Comparison of ENCODE assay signal across 8 cellular contexts in genomic region chr6:30130887-30131862, GRCh38. TPM values are rescaled to one million over a fixed set of nuclear protein-coding genes. Genes with fewer than 3 reads are reported as not detected.
DNase-seq lines count a peak whose midpoint lies in the region; ATAC-seq and TF ChIP-seq lines count a peak whose summit lies in the region.

No MANE protein-coding gene starts in this region.

- H3K14ac ChIP-seq in mesenchymal stem cell (ENCODE audit: low read length in 2 of 2), result no peak overlapping the region

- peak; percentile 99 for TF ChIP-seq CTCF in GM10248 (IDR thresholded peaks at IDR 0.05; ENCODE audit: control extremely low read depth, extremely low read depth, low read depth, missing control alignments)

- H3K18ac ChIP-seq in mesenchymal stem cell (ENCODE audit: low read depth in 1 of 2, low read length in 2 of 2), result no peak overlapping the region

- CTCF ChIA-PET in GM10248 (lab: Yijun Ruan, JAX), result interaction anchor here (0.7 to 10.1 kb wide), 52 partner anchors 9 to 478 kb away, joined by 3 to 313 read pairs (median 4); partner anchors contain the start of genes POLR1H, PPP1R11 and TRIM31

- H4K91ac ChIP-seq in mesenchymal stem cell (ENCODE audit: low read length), result no peak overlapping the region

- POLR2A ChIA-PET in GM10248 (lab: Yijun Ruan, JAX), result interaction anchor here (1.3 kb wide), 1 partner anchor 29 kb away, joined by 3 read pairs; no protein-coding TSS in a partner anchor

- H3K4me1 ChIP-seq in mesenchymal stem cell (ENCODE audit: control insufficient read depth, insufficient read depth, low read depth, low read length), result peaks cover 7% of the 10 kb centered on the region

- no peak overlapping the region for H3K27ac Mint-ChIP-seq in effector memory CD8-positive, alpha-beta T cell

- H3K36me3 ChIP-seq in mesenchymal stem cell (ENCODE audit: control insufficient read depth in 1 of 2, insufficient read depth in 2 of 2, low read depth in 1 of 2, low read length in 2 of 2), result no peaks in the 10 kb centered on the region

- peak; percentile 85 for DNase-seq in GM10248 (ENCODE audit: extremely low spot score)
- peak; percentile 73 for DNase-seq in NOMO-1 treated with DMSO at 0.1 percent for 48 hours (lab: John Stamatoyannopoulos, UW; ENCODE audit: unreplicated experiment)
- DNase-seq in activated CD8-positive, alpha-beta memory T cell treated with anti-CD3 and anti-CD28 coated beads for 1 hour (ENCODE audit: extremely low read depth in 1 of 2, low read depth in 1 of 2), result peak; percentile 31 to 42
- peak; percentile 63 to 67 (median 66) for DNase-seq in effector memory CD8-positive, alpha-beta T cell
- peak; percentile 83 for DNase-seq in mesenchymal stem cell
- peak; percentile 29 to 55 for DNase-seq in stimulated activated CD8-positive, alpha-beta memory T cell treated with anti-CD3 and anti-CD28 coated beads, Interleukin-15, amount 100 ng/mL, for 4 hours (ENCODE audit: low read depth in 2 of 2)

- H3K4me3 ChIP-seq in mesenchymal stem cell (ENCODE audit: insufficient read depth in 1 of 2, low read depth in 1 of 2, low read length in 2 of 2), result no peak overlapping the region

- H3K4me1 Mint-ChIP-seq in effector memory CD8-positive, alpha-beta T cell (ENCODE audit: low read depth in 2 of 2), result peaks cover 8 to 9% of the 10 kb centered on the region in 2 donors

- H3K27ac ChIP-seq in mesenchymal stem cell (ENCODE audit: low read length, poor library complexity, severe bottlenecking), result no peak overlapping the region

- 38% methylated on average over 16 of the region's 16 CpGs for WGBS in mesenchymal stem cell

- H3K4me2 ChIP-seq in mesenchymal stem cell (ENCODE audit: low read length, poor library complexity, severe bottlenecking), result no peak overlapping the region

- no peak overlapping the region for H2AFZ ChIP-seq in mesenchymal stem cell (ENCODE audit: low read depth, low read length)

- peak overlapping the region in 1 of 2 donors; percentile 42 for H3K4me3 Mint-ChIP-seq in effector memory CD8-positive, alpha-beta T cell

- no peak overlapping the region for H2BK5ac ChIP-seq in mesenchymal stem cell (ENCODE audit: low read depth, low read length, poor library complexity, severe bottlenecking)

- peaks cover 63 to 66% of the 10 kb centered on the region in 2 experiments for H3K27me3 ChIP-seq in mesenchymal stem cell (ENCODE audit: control insufficient read depth in 1 of 2, insufficient read depth in 1 of 2, low read length in 2 of 2)

- H2BK12ac ChIP-seq in mesenchymal stem cell (ENCODE audit: low read length in 2 of 2), result no peak overlapping the region

- no peak overlapping the region for H3K23ac ChIP-seq in mesenchymal stem cell (ENCODE audit: low read length in 2 of 2)

- H3K9me3 ChIP-seq in mesenchymal stem cell (ENCODE audit: control insufficient read depth, low read length), result no peaks in the 10 kb centered on the region

- ATAC-seq in HG03521 (IDR thresholded peaks at IDR 0.05; ENCODE audit: unreplicated experiment) (peak; percentile 53), HG03025 (IDR thresholded peaks at IDR 0.05; ENCODE audit: low FRiP score, unreplicated experiment) (no peak)
- peak; percentile 98 for ATAC-seq in effector memory CD8-positive, alpha-beta T cell (replicated peaks)

- H3K36me3 Mint-ChIP-seq in effector memory CD8-positive, alpha-beta T cell (ENCODE audit: insufficient read depth), result peaks cover 3% of the 10 kb centered on the region

- H3K27me3 Mint-ChIP-seq in effector memory CD8-positive, alpha-beta T cell, result peaks cover 65 to 85% of the 10 kb centered on the region in 2 donors

- H3K9ac ChIP-seq in mesenchymal stem cell (ENCODE audit: low read length), result no peak overlapping the region

- no peak overlapping the region for H4K8ac ChIP-seq in mesenchymal stem cell (ENCODE audit: low read length)

- no peak overlapping the region for H2BK120ac ChIP-seq in mesenchymal stem cell (ENCODE audit: low read depth, low read length)

- no peak overlapping the region for H2AK5ac ChIP-seq in mesenchymal stem cell (ENCODE audit: low read length, severe bottlenecking)

- H3K79me1 ChIP-seq in mesenchymal stem cell (replicated peaks; ENCODE audit: low read length, poor library complexity, severe bottlenecking), result no peaks in the 10 kb centered on the region

- no peaks in the 10 kb centered on the region for H3K9me3 Mint-ChIP-seq in effector memory CD8-positive, alpha-beta T cell

- no peak overlapping the region for H2BK15ac ChIP-seq in mesenchymal stem cell (ENCODE audit: low read depth, poor library complexity, severe bottlenecking)

- no peak overlapping the region for H3K4ac ChIP-seq in mesenchymal stem cell (ENCODE audit: low read depth in 1 of 2, low read length in 2 of 2)

RNA-seq across cellular contexts. Expression of gene TRIM40, which starts 4.8 kb away (rescaled TPM):
- polyA plus RNA-seq in mesenchymal stem cell (2013, experiment 1 of 2), result not detected
- polyA plus RNA-seq in mesenchymal stem cell (2013, experiment 2 of 2), result not detected

RNA-seq across cellular contexts. Expression of gene TRIM31, which starts 18.3 kb away (rescaled TPM):
- polyA plus RNA-seq in mesenchymal stem cell (2013, experiment 1 of 2), result not detected
- polyA plus RNA-seq in mesenchymal stem cell (2013, experiment 2 of 2), result not detected

RNA-seq across cellular contexts. Expression of gene TRIM10, which starts 29.8 kb away (rescaled TPM):
- polyA plus RNA-seq in mesenchymal stem cell (2013, experiment 1 of 2), result not detected
- not detected for polyA plus RNA-seq in mesenchymal stem cell (2013, experiment 2 of 2)

RNA-seq across cellular contexts. Expression of gene TRIM15, which starts 32.2 kb away (rescaled TPM):
- polyA plus RNA-seq in mesenchymal stem cell (2013, experiment 1 of 2), result not detected
- not detected for polyA plus RNA-seq in mesenchymal stem cell (2013, experiment 2 of 2)

RNA-seq across cellular contexts. Expression of gene RNF39, which starts 55.6 kb away (rescaled TPM):
- polyA plus RNA-seq in mesenchymal stem cell (2013, experiment 1 of 2), result not detected
- not detected for polyA plus RNA-seq in mesenchymal stem cell (2013, experiment 2 of 2)
